In the genomic region with DNA sequence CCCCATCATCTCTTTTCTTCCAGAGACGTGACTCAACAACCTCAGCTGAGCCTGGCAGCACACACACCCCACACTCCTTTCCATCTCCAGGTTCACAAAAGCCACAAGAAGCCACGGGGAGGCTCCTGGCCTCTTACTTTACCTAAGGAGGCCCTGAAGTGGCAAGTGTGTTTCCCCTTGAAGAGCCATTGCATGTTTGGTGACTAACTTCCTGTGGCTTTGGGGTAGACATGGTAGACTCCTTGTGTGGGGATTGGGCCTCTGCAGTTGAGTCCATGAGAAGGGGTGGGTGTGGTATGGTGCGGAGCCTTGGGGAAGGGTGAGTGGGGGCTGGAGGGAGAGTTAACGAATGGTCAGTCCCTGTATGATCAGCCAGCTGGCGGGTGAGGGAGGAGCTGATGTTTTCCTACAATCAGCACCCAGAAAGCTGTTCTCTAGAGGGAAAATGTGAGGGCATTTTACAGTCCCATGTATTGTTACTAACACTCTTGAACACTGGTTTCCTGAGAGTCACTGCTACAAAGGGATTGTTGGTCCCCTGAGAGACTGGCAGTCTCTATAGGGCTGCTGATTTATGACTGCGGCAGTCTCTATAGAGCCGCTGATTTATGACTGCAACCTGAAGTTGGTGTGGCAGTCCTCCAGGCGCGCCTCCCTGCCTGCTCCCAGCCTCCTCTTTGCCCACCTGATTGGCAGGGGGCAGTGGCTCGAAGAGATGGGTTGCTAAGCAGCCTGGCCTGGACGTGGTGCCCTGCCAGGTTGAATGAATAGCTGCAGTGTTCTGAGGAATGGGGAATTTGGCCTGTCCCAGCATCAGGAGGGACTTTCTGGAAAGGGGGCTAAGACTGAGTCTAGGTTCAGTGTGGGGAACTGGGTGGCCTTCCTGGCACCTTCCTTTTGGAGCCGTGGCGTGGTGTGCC, we compare ENCODE assay signal across 9 cellular contexts. TPM values are rescaled to one million over a fixed set of nuclear protein-coding genes. Genes with fewer than 3 reads are reported as not detected.
A peak's percentile ranks its signal among the peaks of the same experiment; 100 is the strongest.
DNase-seq lines count a peak whose midpoint lies in the region; ATAC-seq, FAIRE-seq and TF ChIP-seq lines count a peak whose summit lies in the region.
"Had no signal": no experiment of that assay in that cellular context is flagged by ENCODE, and none has a peak within 500 bp of the region (broad histone marks: within the 10 kb centered on the region; RNA-seq: fewer than 3 reads in every experiment).

No MANE protein-coding gene starts in this region.

- no peak for TF ChIP-seq RAD21 in GM12878 (IDR thresholded peaks at IDR 0.05; ENCODE audit: insufficient read depth, low read depth, low read length)

- DNase-seq in A172 (ENCODE audit: low spot score): peak; percentile 97
- DNase-seq in KG1 (lab: John Stamatoyannopoulos, UW): peak; percentile 13
- no peak for DNase-seq in GM12878 (ENCODE audit: low read depth, low spot score)
- peak; percentile 69 for DNase-seq in natural killer cell treated with Interleukin-12 subunit alpha and Interleukin-12 subunit beta and Interleukin-15 and Interleukin-18, amount 100 ng/mL, for 72 hours (ENCODE audit: low spot score)
- no peak for DNase-seq in NK-92 (lab: John Stamatoyannopoulos, UW; ENCODE audit: unreplicated experiment)
- DNase-seq in coronary artery (ENCODE audit: low spot score): no peak
- DNase-seq in effector memory CD8-positive, alpha-beta T cell: no peak
- DNase-seq: stimulated activated naive CD4-positive, alpha-beta T cell treated with Interleukin-2 at 50 U/mL for 16 hours had no signal

- TSS peak; percentile 22 for BruUV-seq in GM12878 (replicated peaks; lab: Mats Ljungman, UMichigan)

- SMC1A ChIA-PET in GM12878 (lab: Charles Lee; ENCODE audit: uncharacterized antibody, unreplicated experiment): interaction anchor here (0.6 to 1.4 kb wide), 2 partner anchors 14 to 22 kb away, joined by 3 to 4 read pairs; no protein-coding TSS in a partner anchor

- peaks cover 49 to 53% of the 10 kb centered on the region in 2 donors for H3K4me1 Mint-ChIP-seq in natural killer cell treated with Interleukin-12 subunit alpha and Interleukin-12 subunit beta and Interleukin-15 and Interleukin-18, amount 100 ng/mL, for 72 hours (ENCODE audit: low read depth in 2 of 2)
- peaks cover 20 to 35% of the 10 kb centered on the region in 2 donors for H3K4me1 Mint-ChIP-seq in effector memory CD8-positive, alpha-beta T cell (ENCODE audit: low read depth in 2 of 2)

- no peak overlapping the region for H3K4me3 ChIP-seq in GM12878
- H3K4me3 ChIP-seq in coronary artery: no peak overlapping the region

- RAD21 ChIA-PET in GM12878 (lab: Charles Lee; ENCODE audit: unreplicated experiment): interaction anchor here (1.2 to 1.4 kb wide), 2 partner anchors 58 to 62 kb away, joined by 3 read pairs; a partner anchor contains a TSS

- no peak for TF ChIP-seq CTCF in GM12878 (IDR thresholded peaks at IDR 0.05 in 2 of 3, conservative IDR thresholded peaks at IDR 0.05 in 1 of 3; ENCODE audit: control insufficient read depth in 2 of 3, extremely low read depth in 1 of 3, insufficient read depth in 1 of 3, low read depth in 3 of 3, low read length in 3 of 3)
- TF ChIP-seq CTCF in coronary artery (IDR thresholded peaks at IDR 0.05): no peak

- 80% methylated on average over 13 of the region's 13 CpGs for WGBS in GM12878 (ENCODE audit: insufficient coverage, insufficient replicate concordance, low lambda C conversion rate, missing lambda C conversion rate)

- no peak for TF ChIP-seq POLR2A in GM12878 (IDR thresholded peaks at IDR 0.05; ENCODE audit: low read depth, low read length)

- peaks cover 15 to 22% of the 10 kb centered on the region in 2 experiments; a peak in 3 of 4 replicates for H3K36me3 ChIP-seq in GM12878 (ENCODE audit: control insufficient read depth in 2 of 2, insufficient read depth in 2 of 2, low read length in 1 of 2)

- no peak overlapping the region for H3K4me2 ChIP-seq in GM12878 (ENCODE audit: control insufficient read depth, insufficient read depth)

- CTCF ChIA-PET in GM12878 (lab: Yijun Ruan, JAX): interaction anchor here (1.0 to 4.9 kb wide), 4 partner anchors 17 to 66 kb away, joined by 3 to 62 read pairs (median 5); no protein-coding TSS in a partner anchor

- POLR2A ChIA-PET in GM12878 (lab: Charles Lee): interaction anchor here (0.5 kb wide), 1 partner anchor 13 kb away, joined by 7 read pairs; no protein-coding TSS in a partner anchor

- peak overlapping the region; percentile 67 to 84 for H3K27ac Mint-ChIP-seq in natural killer cell treated with Interleukin-12 subunit alpha and Interleukin-12 subunit beta and Interleukin-15 and Interleukin-18, amount 100 ng/mL, for 72 hours
- peak overlapping the region in 1 of 2 donors; percentile 41 for H3K27ac Mint-ChIP-seq in effector memory CD8-positive, alpha-beta T cell

- no peaks in the 10 kb centered on the region for H3K27me3 ChIP-seq in GM12878 (replicated peaks in 1 of 2; ENCODE audit: control insufficient read depth in 2 of 2, insufficient read depth in 2 of 2, low read length in 1 of 2)

- H3K36me3 Mint-ChIP-seq in natural killer cell treated with Interleukin-12 subunit alpha and Interleukin-12 subunit beta and Interleukin-15 and Interleukin-18, amount 100 ng/mL, for 72 hours: peaks cover 4% of the 10 kb centered on the region
- H3K36me3 Mint-ChIP-seq in effector memory CD8-positive, alpha-beta T cell (ENCODE audit: insufficient read depth): peaks cover 68% of the 10 kb centered on the region

- H3K27ac ChIP-seq in GM12878 (ENCODE audit: control insufficient read depth, insufficient read depth) (peak overlapping the region; percentile 28; the same call in 1 of the 2 replicates), coronary artery (peak overlapping the region in 1 of 2 donors; percentile 92)

- H3K79me2 ChIP-seq in GM12878 (ENCODE audit: control insufficient read depth, insufficient read depth, low read length): peaks cover 34% of the 10 kb centered on the region

- no peak overlapping the region for H2AFZ ChIP-seq in GM12878 (ENCODE audit: control insufficient read depth, low read depth, low read length)

- FAIRE-seq in GM12878 (lab: Jason Lieb, UNC): no peak

- H4K20me1 ChIP-seq in GM12878 (ENCODE audit: control insufficient read depth, insufficient read depth): no peaks in the 10 kb centered on the region

- H3K9me3 Mint-ChIP-seq in natural killer cell treated with Interleukin-12 subunit alpha and Interleukin-12 subunit beta and Interleukin-15 and Interleukin-18, amount 100 ng/mL, for 72 hours: no peaks in the 10 kb centered on the region
- no peaks in the 10 kb centered on the region for H3K9me3 Mint-ChIP-seq in effector memory CD8-positive, alpha-beta T cell

- H3K9ac ChIP-seq in GM12878 (ENCODE audit: control insufficient read depth, insufficient read depth, low read length): no peak overlapping the region

- H3K27me3 Mint-ChIP-seq in natural killer cell treated with Interleukin-12 subunit alpha and Interleukin-12 subunit beta and Interleukin-15 and Interleukin-18, amount 100 ng/mL, for 72 hours: no peaks in the 10 kb centered on the region
- H3K27me3 Mint-ChIP-seq in effector memory CD8-positive, alpha-beta T cell: no peaks in the 10 kb centered on the region

- in situ Hi-C loops in GM12878 (cut with MboI): no loop called here

- no peaks in the 10 kb centered on the region for H3K9me3 ChIP-seq in GM12878 (replicated peaks; ENCODE audit: control insufficient read depth, insufficient read depth, low read length)

- peaks cover 41% of the 10 kb centered on the region for H3K4me1 ChIP-seq in GM12878 (ENCODE audit: control insufficient read depth, insufficient read depth, low read length)

- TF ChIP-seq EP300 in GM12878 (IDR thresholded peaks at IDR 0.05; ENCODE audit: borderline replicate concordance in 1 of 2, control insufficient read depth in 1 of 2, low read depth in 2 of 2, low read length in 2 of 2): no peak

- H3K4me3 Mint-ChIP-seq in natural killer cell treated with Interleukin-12 subunit alpha and Interleukin-12 subunit beta and Interleukin-15 and Interleukin-18, amount 100 ng/mL, for 72 hours: peak overlapping the region; percentile 19
- H3K4me3 Mint-ChIP-seq in effector memory CD8-positive, alpha-beta T cell: no peak overlapping the region

- intact Hi-C loops in GM12878 (cut with micrococcal nuclease; ENCODE audit: unreplicated experiment): no loop called here

- ATAC-seq in GM12878 (no peak), GM18867 (IDR thresholded peaks at IDR 0.05; ENCODE audit: unreplicated experiment) (no peak)
- ATAC-seq in natural killer cell treated with Interleukin-12 subunit alpha and Interleukin-12 subunit beta and Interleukin-15 and Interleukin-18, amount 100 ng/mL, for 72 hours: peak; percentile 54 to 65
- no peak for ATAC-seq in effector memory CD8-positive, alpha-beta T cell (replicated peaks)

RNA-seq across cellular contexts. Expression of a gene that starts 24.5 kb away (rescaled TPM):
- total RNA-seq in A172 (2014; rRNA removed; shearing (Covaris generic)): 124 and 169 TPM in 2 replicates
- 99.0 and 115 TPM in 2 replicates for total RNA-seq in GM12878 (2013; cell fraction: nucleolus; rRNA removed)
- total RNA-seq in GM12878 (2014; rRNA removed) (57.9 and 61.9 TPM in 2 replicates), GM12878 (2014; rRNA removed; fragmentation: Illumina TruSeq; extraction: Trizol) (67.7 and 71.2 TPM in 2 replicates), GM12878 (2021) (76.8 and 89.3 TPM in 2 replicates)
- 40.6 TPM for polyA plus RNA-seq in GM12878 (2011; ENCODE audit: low read depth)
- polyA plus RNA-seq in GM12878 (2011; rRNA removed) (73.7 and 77.4 TPM in 2 replicates), GM12878 (2014; fragmentation: Illumina TruSeq; extraction: Trizol) (97.8 and 100 TPM in 2 replicates), GM12878 (2014; fragmentation: Nextera tagmentation; extraction: Ambion mirVana) (100 to 1,000 TPM; 149 to 166 TPM), GM12878 (2014; rRNA removed) (87.7 and 91.2 TPM in 2 replicates), GM12878 (2016; fragmentation: Nextera tagmentation; extraction: Ambion mirVana) (100 to 1,000 TPM; 107 to 116 TPM)
- polyA plus RNA-seq in GM12878 (2011; cell fraction: cytosol; rRNA removed): 90.9 and 110 TPM in 2 replicates
- polyA plus RNA-seq in GM12878 (2011; cell fraction: nucleus; rRNA removed): 309 and 339 TPM in 2 replicates
- 64.2 and 66.5 TPM in 2 replicates for polyA plus RNA-seq in GM12878 (2012)
- polyA minus RNA-seq in GM12878 (2011; rRNA and poly(A)+ RNA removed): 50.5 and 57.8 TPM in 2 replicates
- 19.1 and 32.4 TPM in 2 replicates for polyA minus RNA-seq in GM12878 (2011; cell fraction: cytosol; rRNA and poly(A)+ RNA removed)
- 33.9 and 65.3 TPM in 2 replicates for polyA minus RNA-seq in GM12878 (2011; cell fraction: nucleus; rRNA and poly(A)+ RNA removed)
- 100 to 1,000 TPM; 129 TPM for total RNA-seq in natural killer cell treated with Interleukin-12 subunit alpha and Interleukin-12 subunit beta and Interleukin-15 and Interleukin-18, amount 100 ng/mL, for 72 hours

RNA-seq across cellular contexts. Expression of a gene that starts 24.7 kb away (rescaled TPM):
- 18.0 and 19.0 TPM in 2 replicates for total RNA-seq in A172 (2014; rRNA removed; shearing (Covaris generic))
- 112 and 142 TPM in 2 replicates for total RNA-seq in GM12878 (2013; cell fraction: nucleolus; rRNA removed)
- 22.3 and 26.8 TPM in 2 replicates for total RNA-seq in GM12878 (2014; rRNA removed)
- total RNA-seq in GM12878 (2014; rRNA removed; fragmentation: Illumina TruSeq; extraction: Trizol): 13.9 and 15.3 TPM in 2 replicates
- total RNA-seq in GM12878 (2021): 30.0 and 32.1 TPM in 2 replicates
- 13.1 TPM for polyA plus RNA-seq in GM12878 (2011; ENCODE audit: low read depth)
- 10.5 and 15.2 TPM in 2 replicates for polyA plus RNA-seq in GM12878 (2011; rRNA removed)
- 15.7 and 17.6 TPM in 2 replicates for polyA plus RNA-seq in GM12878 (2011; cell fraction: cytosol; rRNA removed)
- polyA plus RNA-seq in GM12878 (2011; cell fraction: nucleus; rRNA removed): 194 and 196 TPM in 2 replicates
- polyA plus RNA-seq in GM12878 (2012): 28.1 and 34.0 TPM in 2 replicates
- 11.2 and 18.0 TPM in 2 replicates for polyA plus RNA-seq in GM12878 (2014; fragmentation: Illumina TruSeq; extraction: Trizol)
- 1 to 10 TPM; 3.6 to 6.4 TPM for polyA plus RNA-seq in GM12878 (2014; fragmentation: Nextera tagmentation; extraction: Ambion mirVana)
- polyA plus RNA-seq in GM12878 (2014; rRNA removed): 26.6 and 30.6 TPM in 2 replicates
- 10 to 100 TPM; 26.9 to 27.3 TPM for polyA plus RNA-seq in GM12878 (2016; fragmentation: Nextera tagmentation; extraction: Ambion mirVana)
- 18.1 and 28.2 TPM in 2 replicates for polyA minus RNA-seq in GM12878 (2011; rRNA and poly(A)+ RNA removed)
- polyA minus RNA-seq in GM12878 (2011; cell fraction: cytosol; rRNA and poly(A)+ RNA removed): 8.1 and 13.6 TPM in 2 replicates
- 29.1 and 47.5 TPM in 2 replicates for polyA minus RNA-seq in GM12878 (2011; cell fraction: nucleus; rRNA and poly(A)+ RNA removed)
- total RNA-seq in natural killer cell treated with Interleukin-12 subunit alpha and Interleukin-12 subunit beta and Interleukin-15 and Interleukin-18, amount 100 ng/mL, for 72 hours: 10 to 100 TPM; 32.6 to 59.7 TPM

RNA-seq across cellular contexts. Expression of a gene that starts 29.6 kb away (rescaled TPM):
- 15.0 and 15.2 TPM in 2 replicates for total RNA-seq in A172 (2014; rRNA removed; shearing (Covaris generic))
- total RNA-seq in GM12878 (2013; cell fraction: nucleolus; rRNA removed): 0.46 and 0.61 TPM in 2 replicates
- total RNA-seq in GM12878 (2014; rRNA removed) (0.05 and 0.06 TPM in 2 replicates), GM12878 (2014; rRNA removed; fragmentation: Illumina TruSeq; extraction: Trizol) (0.18 and 0.28 TPM in 2 replicates), GM12878 (2021) (1.6 and 1.9 TPM in 2 replicates)
- polyA plus RNA-seq in GM12878 (2011; ENCODE audit: low read depth): 0.33 TPM
- polyA plus RNA-seq in GM12878 (2011; rRNA removed) (0.20 and 0.39 TPM in 2 replicates), GM12878 (2014; fragmentation: Illumina TruSeq; extraction: Trizol) (0.10 TPM in 1 of 2 replicates, not detected in the other), GM12878 (2014; fragmentation: Nextera tagmentation; extraction: Ambion mirVana) (not detected), GM12878 (2014; rRNA removed) (0.35 and 0.44 TPM in 2 replicates), GM12878 (2016; fragmentation: Nextera tagmentation; extraction: Ambion mirVana) (under 1 TPM; 0.20 to 0.45 TPM)
- 0.24 and 0.27 TPM in 2 replicates for polyA plus RNA-seq in GM12878 (2011; cell fraction: cytosol; rRNA removed)
- 0.64 and 1.1 TPM in 2 replicates for polyA plus RNA-seq in GM12878 (2011; cell fraction: nucleus; rRNA removed)
- 1.3 TPM in 2 replicates for polyA plus RNA-seq in GM12878 (2012)
- 0.51 and 2.0 TPM in 2 replicates for polyA minus RNA-seq in GM12878 (2011; rRNA and poly(A)+ RNA removed)
- polyA minus RNA-seq in GM12878 (2011; cell fraction: cytosol; rRNA and poly(A)+ RNA removed): 1.9 and 2.4 TPM in 2 replicates
- polyA minus RNA-seq in GM12878 (2011; cell fraction: nucleus; rRNA and poly(A)+ RNA removed): 1.8 and 2.7 TPM in 2 replicates
- total RNA-seq in natural killer cell treated with Interleukin-12 subunit alpha and Interleukin-12 subunit beta and Interleukin-15 and Interleukin-18, amount 100 ng/mL, for 72 hours: under 1 TPM in 1 of 2 donors, not detected in 1; 0.90 TPM

RNA-seq across cellular contexts. Expression of a gene that starts 58.4 kb away (rescaled TPM):
- 0.07 and 0.26 TPM in 2 replicates for total RNA-seq in A172 (2014; rRNA removed; shearing (Covaris generic))
- total RNA-seq in GM12878 (2013; cell fraction: nucleolus; rRNA removed): 0.38 and 0.61 TPM in 2 replicates
- total RNA-seq in GM12878 (2014; rRNA removed): not detected in 2 replicates
- total RNA-seq in GM12878 (2014; rRNA removed; fragmentation: Illumina TruSeq; extraction: Trizol): not detected in 2 replicates
- not detected in 2 replicates for total RNA-seq in GM12878 (2021)
- 0.07 TPM for polyA plus RNA-seq in GM12878 (2011; ENCODE audit: low read depth)
- polyA plus RNA-seq in GM12878 (2011; rRNA removed): not detected in 2 replicates
- polyA plus RNA-seq in GM12878 (2011; cell fraction: cytosol; rRNA removed): not detected in 2 replicates
- 0.20 TPM in 1 of 2 replicates, not detected in the other for polyA plus RNA-seq in GM12878 (2011; cell fraction: nucleus; rRNA removed)
- 0.20 and 0.39 TPM in 2 replicates for polyA plus RNA-seq in GM12878 (2012)
- polyA plus RNA-seq in GM12878 (2014; fragmentation: Illumina TruSeq; extraction: Trizol): not detected in 2 replicates
- not detected for polyA plus RNA-seq in GM12878 (2014; fragmentation: Nextera tagmentation; extraction: Ambion mirVana)
- polyA plus RNA-seq in GM12878 (2014; rRNA removed): 0.04 TPM in 1 of 2 replicates, not detected in the other
- under 1 TPM; 0.08 to 0.11 TPM for polyA plus RNA-seq in GM12878 (2016; fragmentation: Nextera tagmentation; extraction: Ambion mirVana)
- polyA minus RNA-seq in GM12878 (2011; rRNA and poly(A)+ RNA removed): not detected in 2 replicates
- not detected in 2 replicates for polyA minus RNA-seq in GM12878 (2011; cell fraction: cytosol; rRNA and poly(A)+ RNA removed)
- polyA minus RNA-seq in GM12878 (2011; cell fraction: nucleus; rRNA and poly(A)+ RNA removed): not detected in 2 replicates
- under 1 TPM; 0.29 to 0.36 TPM for total RNA-seq in natural killer cell treated with Interleukin-12 subunit alpha and Interleukin-12 subunit beta and Interleukin-15 and Interleukin-18, amount 100 ng/mL, for 72 hours

Comparison
In these comparisons a context has a peak if more than half of its experiments do, and no peak if none do; other contexts are left out.
1. DNase-seq: peak in A172 (single experiment), KG1 (single experiment) and natural killer cell treated with Interleukin-12 subunit alpha and Interleukin-12 subunit beta and Interleukin-15 and Interleukin-18, amount 100 ng/mL, for 72 hours (single experiment); none in GM12878 (single experiment), NK-92 (single experiment), coronary artery (single experiment) and effector memory CD8-positive, alpha-beta T cell (0 of 3).
2. ATAC-seq: peak in natural killer cell treated with Interleukin-12 subunit alpha and Interleukin-12 subunit beta and Interleukin-15 and Interleukin-18, amount 100 ng/mL, for 72 hours (2 of 2); none in GM12878 (single experiment), GM18867 (single experiment) and effector memory CD8-positive, alpha-beta T cell (single experiment).